Comparison of ENCODE assay signal across 10 cellular contexts in genomic region chr10:102628451-102628911, GRCh38. TPM values are rescaled to one million over a fixed set of nuclear protein-coding genes. Genes with fewer than 3 reads are reported as not detected.
DNase-seq lines count a peak whose midpoint lies in the region; ATAC-seq and TF ChIP-seq lines count a peak whose summit lies in the region.
"Had no signal": no experiment of that assay in that cellular context is flagged by ENCODE, and none has a peak within 500 bp of the region (broad histone marks: within the 10 kb centered on the region; RNA-seq: fewer than 3 reads in every experiment).

No MANE protein-coding gene starts in this region.

- H3K9me3 Mint-ChIP-seq in chondrocyte (ENCODE audit: low read depth) = no peaks in the 10 kb centered on the region
- no peaks in the 10 kb centered on the region for H3K9me3 Mint-ChIP-seq in activated T-cell treated with anti-CD3 and anti-CD28 coated beads, Interleukin-2, amount 50 U/mL, for 4 hours
- H3K9me3 Mint-ChIP-seq: naive thymus-derived CD8-positive, alpha-beta T cell had no signal

- ATAC-seq in right lobe of liver (peak; percentile 14 to 38 (median 26)), thoracic aorta (ENCODE audit: insufficient number of reproducible peaks, low FRiP score, low read depth) (no peak), HG02623 (IDR thresholded peaks at IDR 0.05; ENCODE audit: unreplicated experiment) (no peak), GM21723 (IDR thresholded peaks at IDR 0.05; ENCODE audit: unreplicated experiment) (no peak)
- no peak for ATAC-seq in activated T-cell treated with anti-CD3 and anti-CD28 coated beads, Interleukin-2, amount 50 U/mL, for 4 hours
- ATAC-seq: naive thymus-derived CD8-positive, alpha-beta T cell had no signal

- no peak for TF ChIP-seq POLR2A in right lobe of liver (IDR thresholded peaks at IDR 0.05)

- no peaks in the 10 kb centered on the region for H3K27me3 Mint-ChIP-seq in chondrocyte (ENCODE audit: low read depth)
- no peaks in the 10 kb centered on the region for H3K27me3 Mint-ChIP-seq in activated T-cell treated with anti-CD3 and anti-CD28 coated beads, Interleukin-2, amount 50 U/mL, for 4 hours (ENCODE audit: low read depth)
- H3K27me3 Mint-ChIP-seq: naive thymus-derived CD8-positive, alpha-beta T cell had no signal

- H3K9ac ChIP-seq in HUES64 (ENCODE audit: low read depth, low read length) = peak overlapping the region; percentile 41

- H3K9me3 ChIP-seq in HUES64 (ENCODE audit: insufficient read depth, low read depth, low read length) = no peaks in the 10 kb centered on the region
- no peaks in the 10 kb centered on the region for H3K9me3 ChIP-seq in right lobe of liver
- no peaks in the 10 kb centered on the region for H3K9me3 ChIP-seq in thoracic aorta

- H3K27ac ChIP-seq in HUES64 (ENCODE audit: low read depth, low read length) (peak overlapping the region; percentile 95), right lobe of liver (peak overlapping the region; percentile 27 to 93 (median 73)), thoracic aorta (peak overlapping the region; percentile 92 to 98)

- intact Hi-C loops in right lobe of liver (cut with DNase I) = no loop called here

- DNase-seq in chondrocyte (ENCODE audit: low spot score) (peak; percentile 65), right lobe of liver (peak; percentile 70 to 75 (median 72)), thoracic aorta (ENCODE audit: low spot score) (no peak), NCI-H1417 (lab: John Stamatoyannopoulos, UW) (no peak)
- no peak for DNase-seq in activated T-cell treated with anti-CD3 and anti-CD28 coated beads, Interleukin-2, amount 50 U/mL, for 4 hours
- DNase-seq: NCI-H1694 had no signal

- H3K27ac Mint-ChIP-seq in chondrocyte (ENCODE audit: unreplicated experiment) = peak overlapping the region; percentile 99

- H3K4me1 Mint-ChIP-seq in chondrocyte (ENCODE audit: low read depth) = peaks cover 88% of the 10 kb centered on the region
- H3K4me1 Mint-ChIP-seq in activated T-cell treated with anti-CD3 and anti-CD28 coated beads, Interleukin-2, amount 50 U/mL, for 4 hours (ENCODE audit: low read depth) = peaks cover 14% of the 10 kb centered on the region

- peak overlapping the region; percentile 25 for H3K4me3 Mint-ChIP-seq in chondrocyte (ENCODE audit: unreplicated experiment)
- H3K4me3 Mint-ChIP-seq in activated T-cell treated with anti-CD3 and anti-CD28 coated beads, Interleukin-2, amount 50 U/mL, for 4 hours = no peak overlapping the region
- H3K4me3 Mint-ChIP-seq: naive thymus-derived CD8-positive, alpha-beta T cell had no signal

- H3K27me3 ChIP-seq in HUES64 (ENCODE audit: insufficient read depth, low read length) (no peaks in the 10 kb centered on the region), right lobe of liver (no peaks in the 10 kb centered on the region), thoracic aorta (replicated peaks; ENCODE audit: insufficient read depth) (no peaks in the 10 kb centered on the region)

- peak; percentile 49 for TF ChIP-seq CTCF in chondrocyte (IDR thresholded peaks at IDR 0.05)
- no peak for TF ChIP-seq CTCF in right lobe of liver (IDR thresholded peaks at IDR 0.05)
- TF ChIP-seq CTCF in thoracic aorta (IDR thresholded peaks at IDR 0.05) = peak; percentile 10

- H3K4me1 ChIP-seq in HUES64 (ENCODE audit: insufficient read depth, low read length) = peaks cover 65% of the 10 kb centered on the region
- peaks cover 0 to 28% (median 8%) of the 10 kb centered on the region in 4 donors for H3K4me1 ChIP-seq in right lobe of liver
- H3K4me1 ChIP-seq in thoracic aorta (ENCODE audit: control insufficient read depth in 1 of 2, low read depth in 2 of 2) = peaks cover 65 to 87% of the 10 kb centered on the region in 2 donors

- 78% methylated on average over 11 of the region's 11 CpGs for WGBS in HUES64
- 54% methylated on average over 6 of the region's 11 CpGs for WGBS in right lobe of liver (ENCODE audit: insufficient coverage, low coverage, low lambda C conversion rate, missing lambda C conversion rate)

- no peak overlapping the region for H3K4me3 ChIP-seq in HUES64 (ENCODE audit: low read length)
- H3K4me3 ChIP-seq in right lobe of liver = no peak overlapping the region
- H3K4me3 ChIP-seq in thoracic aorta = no peak overlapping the region

- no peaks in the 10 kb centered on the region for H3K36me3 Mint-ChIP-seq in chondrocyte (ENCODE audit: low read depth)
- H3K36me3 Mint-ChIP-seq in activated T-cell treated with anti-CD3 and anti-CD28 coated beads, Interleukin-2, amount 50 U/mL, for 4 hours (ENCODE audit: insufficient read depth) = peaks cover 3% of the 10 kb centered on the region

- no peaks in the 10 kb centered on the region; the same call in 1 of the 2 replicates for H3K36me3 ChIP-seq in HUES64 (ENCODE audit: insufficient read depth, low read length)
- H3K36me3 ChIP-seq in right lobe of liver = no peaks in the 10 kb centered on the region
- H3K36me3 ChIP-seq in thoracic aorta = peaks cover 4% of the 10 kb centered on the region

RNA-seq across cellular contexts. Expression of gene TRIM8, which starts 15.8 kb away (rescaled TPM):
- 25.3 TPM for polyA plus RNA-seq in HUES64 (2013, experiment 1 of 2)
- polyA plus RNA-seq in HUES64 (2013, experiment 2 of 2) = 23.8 TPM
- 40.3 to 74.4 TPM (median 66.8 TPM) in 3 replicates for total RNA-seq in chondrocyte
- 10 to 100 TPM; 34.7 to 99.8 (median 41.2) TPM for total RNA-seq in right lobe of liver
- 100 to 1,000 TPM; 154 to 192 TPM for total RNA-seq in thoracic aorta
- 10 to 100 TPM; 53.9 to 67.6 (median 59.9) TPM for total RNA-seq in activated T-cell treated with anti-CD3 and anti-CD28 coated beads, Interleukin-2, amount 50 U/mL, for 4 hours

Comparison
In these comparisons a context has a peak if more than half of its experiments do, and no peak if none do; other contexts are left out.
1. DNase-seq: peak in chondrocyte (single experiment) and right lobe of liver (3 of 3); none in thoracic aorta (single experiment), NCI-H1417 (0 of 3) and activated T-cell treated with anti-CD3 and anti-CD28 coated beads, Interleukin-2, amount 50 U/mL, for 4 hours (single experiment).
2. CTCF ChIP-seq: peak in chondrocyte (single experiment) and thoracic aorta (single experiment); none in right lobe of liver (0 of 4).
3. ATAC-seq: peak in right lobe of liver (4 of 4); none in thoracic aorta (single experiment), activated T-cell treated with anti-CD3 and anti-CD28 coated beads, Interleukin-2, amount 50 U/mL, for 4 hours (0 of 2), HG02623 (single experiment) and GM21723 (single experiment).
4. Peak in every context shown above with its lines, with median percentiles within 50 percentile points of each other: H3K27ac ChIP-seq.